In the genomic region with DNA sequence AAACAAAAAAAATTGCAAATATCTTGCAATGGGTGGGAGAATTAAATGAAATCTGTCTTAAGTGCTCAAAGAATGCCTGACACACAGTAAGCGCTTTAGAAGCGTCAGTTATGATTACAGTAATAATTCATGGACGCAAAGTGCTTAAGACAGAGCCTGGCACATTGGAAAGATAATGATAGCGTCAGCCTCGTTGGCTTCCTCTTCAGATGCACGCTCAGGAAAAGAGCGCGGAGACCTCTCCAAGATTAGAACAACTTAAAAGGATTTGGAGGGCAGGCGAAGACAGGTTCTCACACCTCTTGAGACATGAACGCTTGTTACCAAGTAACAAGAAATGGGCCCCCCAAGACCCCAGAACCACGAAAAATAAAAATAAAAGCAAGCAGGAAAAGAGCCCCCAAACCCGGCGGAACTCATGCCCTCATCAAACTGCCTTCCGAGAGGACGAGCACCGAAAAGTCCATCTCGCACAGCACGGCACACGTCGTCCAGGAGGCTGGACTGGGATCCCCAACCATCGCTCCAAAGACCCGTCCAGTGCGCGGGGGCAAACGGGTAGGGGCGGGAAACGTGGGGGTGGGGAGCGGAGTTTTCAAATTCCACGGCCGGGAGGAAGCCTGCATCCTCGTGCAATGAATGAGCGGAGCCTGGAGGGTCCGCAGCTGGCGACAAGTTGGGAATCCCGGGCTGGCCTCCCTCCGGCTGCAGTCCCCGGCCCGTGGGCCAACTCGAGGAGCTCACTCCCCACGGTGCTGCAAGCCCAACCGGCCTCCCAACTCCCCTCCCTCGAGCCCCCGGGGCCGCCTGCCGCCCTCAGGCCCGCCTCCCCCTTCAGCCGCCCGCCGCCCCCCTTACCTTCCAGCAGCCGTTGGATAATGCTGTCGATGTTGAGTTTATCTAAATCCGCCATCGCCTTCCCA, we compare ENCODE assay signal across 8 cellular contexts. TPM values are rescaled to one million over a fixed set of nuclear protein-coding genes. Genes with fewer than 3 reads are reported as not detected.
A peak's percentile ranks its signal among the peaks of the same experiment; 100 is the strongest.
DNase-seq lines count a peak whose midpoint lies in the region; ATAC-seq and TF ChIP-seq lines count a peak whose summit lies in the region.

No MANE protein-coding gene starts in this region.

- peak overlapping the region; percentile 92 for H3K4me2 ChIP-seq in PC-3 (ENCODE audit: low read length)

- no peaks in the 10 kb centered on the region for H3F3A ChIP-seq in PC-3 (ENCODE audit: low read length, unreplicated experiment)

- H3K79me2 ChIP-seq in PC-3 (ENCODE audit: low read length): peaks cover 63% of the 10 kb centered on the region

- CTCF ChIA-PET in PC-3 (lab: Charles Lee): interaction anchor here (1.0 kb wide), 1 partner anchor 37 kb away, joined by 3 read pairs; no protein-coding TSS in a partner anchor

- H3K4me1 ChIP-seq in PC-3 (ENCODE audit: insufficient read depth, low read length): peaks cover 57% of the 10 kb centered on the region

- DNase-seq in AG09309 (ENCODE audit: low read depth) (no peak), PC-3 (peak; percentile 28), immature natural killer cell (peak in 2 of 3 donors; percentile 10), inferior parietal cortex (ENCODE audit: extremely low spot score) (no peak)

- no peaks in the 10 kb centered on the region for H3K9me2 ChIP-seq in PC-3 (replicated peaks; ENCODE audit: low read length)

- no peak for TF ChIP-seq POLR2A in GM18505 (IDR thresholded peaks at IDR 0.05; ENCODE audit: borderline replicate concordance, extremely low read depth, insufficient read depth, insufficient read length)

- H3K36me3 ChIP-seq in PC-3 (ENCODE audit: low read depth, low read length): peaks cover 10% of the 10 kb centered on the region

- POLR2A ChIA-PET in PC-3 (lab: Charles Lee; ENCODE audit: unreplicated experiment): interaction anchor here (0.6 kb wide), 1 partner anchor 18 kb away, joined by 3 read pairs; no protein-coding TSS in a partner anchor

- H3K27ac Mint-ChIP-seq in brain (peak overlapping the region; percentile 98 to 99 (median 99)), immature natural killer cell (peak overlapping the region; percentile 93 to 99 (median 97))

- H3K27ac ChIP-seq in PC-3 (ENCODE audit: low read length) (peak overlapping the region; percentile 48), skin epidermis (peak overlapping the region; percentile 61 to 98 (median 95))

- H3K36me3 Mint-ChIP-seq in brain: peaks cover 1% of the 10 kb centered on the region
- no peaks in the 10 kb centered on the region for H3K36me3 Mint-ChIP-seq in immature natural killer cell

- intact Hi-C loops in PC-3 (cut with micrococcal nuclease): loop anchor here (2.0 to 5.0 kb wide), 2 partner anchors 45 to 85 kb away; no protein-coding TSS in a partner anchor

- H3K9ac ChIP-seq in PC-3 (ENCODE audit: low read length): peak overlapping the region; percentile 92

- H3K27me3 Mint-ChIP-seq in brain (peaks cover 15% of the 10 kb centered on the region), immature natural killer cell (ENCODE audit: low read depth in 3 of 3) (peaks cover 13 to 21% (median 14%) of the 10 kb centered on the region in 3 donors)

- peaks cover 50% of the 10 kb centered on the region for H4K20me1 ChIP-seq in PC-3 (ENCODE audit: low read length)

- H3K4me3 Mint-ChIP-seq in brain (peak overlapping the region; percentile 99 to 100 (median 100)), immature natural killer cell (peak overlapping the region; percentile 99 to 100 (median 100))

- ATAC-seq in GM18505 (IDR thresholded peaks at IDR 0.05; ENCODE audit: unreplicated experiment): peak; percentile 16
- peak; percentile 22 for ATAC-seq in HG03432 (IDR thresholded peaks at IDR 0.05; ENCODE audit: unreplicated experiment)
- ATAC-seq in PC-3: peak; percentile 1

- H3K9me3 ChIP-seq in PC-3 (ENCODE audit: low read length): no peaks in the 10 kb centered on the region

- TF ChIP-seq CTCF in AG09309 (IDR thresholded peaks at IDR 0.05; ENCODE audit: control insufficient read depth, insufficient read depth, low read depth, low read length, missing control alignments): no peak
- TF ChIP-seq CTCF in PC-3 (conservative IDR thresholded peaks at IDR 0.05; ENCODE audit: low read depth, low read length): no peak
- TF ChIP-seq CTCF in brain (conservative IDR thresholded peaks at IDR 0.05): no peak

- H3K4me3 ChIP-seq in AG09309 (ENCODE audit: control insufficient read depth, low read depth, low read length) (peak overlapping the region; percentile 94), PC-3 (ENCODE audit: low read length) (peak overlapping the region; percentile 87), skin epidermis (peak overlapping the region; percentile 60 to 99 (median 97))

- peak overlapping the region; percentile 64; the same call in 1 of the 2 replicates for H2AFZ ChIP-seq in PC-3 (ENCODE audit: low read length)

- no peaks in the 10 kb centered on the region for H3K27me3 ChIP-seq in PC-3 (ENCODE audit: low read length)

- H3K4me1 Mint-ChIP-seq in brain: peaks cover 72% of the 10 kb centered on the region
- H3K4me1 Mint-ChIP-seq in immature natural killer cell: peaks cover 54 to 63% of the 10 kb centered on the region in 2 donors

- BruUV-seq in PC-3 (replicated peaks; lab: Mats Ljungman, UMichigan): no TSS peak

- peaks cover 0 to 4% (median 0%) of the 10 kb centered on the region in 5 experiments for H3K9me3 Mint-ChIP-seq in brain
- H3K9me3 Mint-ChIP-seq in immature natural killer cell: no peaks in the 10 kb centered on the region

RNA-seq across cellular contexts. Expression of gene PPP1CC, which starts 0.6 kb away (rescaled TPM):
- total RNA-seq in PC-3 (2014; rRNA removed): 202 and 204 TPM in 2 replicates
- polyA plus RNA-seq in brain (ENCODE audit: insufficient read depth, low read depth, low replicate concordance) (65.4 TPM), immature natural killer cell (100 to 1,000 TPM in 1 of 3 donors, 10 to 100 TPM in 2; 74.3 to 116 (median 89.8) TPM)

RNA-seq across cellular contexts. Expression of gene HVCN1, which starts 53.1 kb away (rescaled TPM):
- total RNA-seq in PC-3 (2014; rRNA removed): 2.2 and 3.3 TPM in 2 replicates
- 7.7 TPM for polyA plus RNA-seq in brain (ENCODE audit: insufficient read depth, low read depth, low replicate concordance)
- 10 to 100 TPM; 28.8 to 54.0 (median 33.3) TPM for polyA plus RNA-seq in immature natural killer cell

Comparison
In these comparisons a context has a peak if more than half of its experiments do, and no peak if none do; other contexts are left out.
1. DNase-seq: peak in PC-3 (single experiment) and immature natural killer cell (2 of 3); none in AG09309 (single experiment) and inferior parietal cortex (single experiment).
2. Peak in every context shown above with its lines, with median percentiles within 50 percentile points of each other: H3K4me3 ChIP-seq and ATAC-seq.